In the genomic region with DNA sequence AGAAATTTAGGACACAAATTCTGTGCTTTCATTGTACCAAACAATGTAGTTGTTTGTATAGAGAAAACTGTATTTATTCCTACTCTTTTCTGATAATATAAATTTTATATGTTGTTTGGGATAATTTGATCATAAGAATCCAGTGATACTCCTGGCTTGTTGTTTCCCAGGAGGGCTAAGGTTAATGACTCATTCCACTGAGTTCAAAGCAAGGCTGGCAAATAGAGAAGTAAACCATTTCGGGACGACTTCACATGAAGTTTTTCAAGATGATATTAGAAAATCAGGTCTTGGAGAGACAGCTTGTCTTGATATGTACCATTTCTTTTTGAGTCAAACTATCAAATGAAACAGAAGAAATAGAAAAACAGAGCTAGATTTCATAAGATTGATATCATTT, we compare ENCODE assay signal across 16 cellular contexts.
DNase-seq lines count a peak whose midpoint lies in the region; ATAC-seq and TF ChIP-seq lines count a peak whose summit lies in the region.
"Had no signal": no experiment of that assay in that cellular context is flagged by ENCODE, and none has a peak within 500 bp of the region (broad histone marks: within the 10 kb centered on the region; RNA-seq: fewer than 3 reads in every experiment).

No MANE protein-coding gene starts in this region.

- H2AFZ ChIP-seq in OCI-LY3 (ENCODE audit: low read depth, low read length): no peak overlapping the region

- ATAC-seq in left lobe of liver: no peak

- no peaks in the 10 kb centered on the region for H3K36me3 ChIP-seq in OCI-LY3 (replicated peaks; ENCODE audit: low read depth, low read length)
- no peaks in the 10 kb centered on the region for H3K36me3 ChIP-seq in subcutaneous abdominal adipose tissue (ENCODE audit: control insufficient read depth in 5 of 5, insufficient read depth in 5 of 5, low read length in 5 of 5)

- H3K9me3 ChIP-seq in OCI-LY3 (ENCODE audit: insufficient read depth, low read length): no peaks in the 10 kb centered on the region
- no peaks in the 10 kb centered on the region for H3K9me3 ChIP-seq in subcutaneous abdominal adipose tissue (ENCODE audit: control insufficient read depth in 5 of 5, low read length in 5 of 5)
- H3K9me3 ChIP-seq: SK-N-SH had no signal

- H3K79me2 ChIP-seq in OCI-LY3 (ENCODE audit: low read length): no peaks in the 10 kb centered on the region

- H3K4me1 ChIP-seq in OCI-LY3 (ENCODE audit: low read length): peaks cover 42% of the 10 kb centered on the region
- no peaks in the 10 kb centered on the region for H3K4me1 ChIP-seq in subcutaneous abdominal adipose tissue (ENCODE audit: control insufficient read depth in 5 of 5, insufficient read depth in 5 of 5, low read length in 5 of 5)

- no peaks in the 10 kb centered on the region for H4K20me1 ChIP-seq in OCI-LY3 (ENCODE audit: insufficient read depth, low read length)

- H3K9ac ChIP-seq in OCI-LY3 (ENCODE audit: low read length): no peak overlapping the region
- H3K9ac ChIP-seq in subcutaneous abdominal adipose tissue (ENCODE audit: low read length in 5 of 5): no peak overlapping the region
- H3K9ac ChIP-seq: SK-N-SH had no signal

- TF ChIP-seq CTCF in OCI-LY3 (IDR thresholded peaks at IDR 0.05; ENCODE audit: low read depth, low read length): no peak
- no peak for TF ChIP-seq CTCF in fibroblast of mammary gland (conservative IDR thresholded peaks at IDR 0.05; ENCODE audit: control insufficient read depth, insufficient read depth, low read depth, low read length)

- H3K27ac ChIP-seq in OCI-LY3 (ENCODE audit: low read length) (no peak overlapping the region), subcutaneous abdominal adipose tissue (ENCODE audit: low read depth, low read length) (peak overlapping the region; percentile 3)

- H3K4me3 ChIP-seq in OCI-LY3 (ENCODE audit: low read length) (no peak overlapping the region), fibroblast of mammary gland (ENCODE audit: control insufficient read depth, low read depth, low read length) (no peak overlapping the region), subcutaneous abdominal adipose tissue (ENCODE audit: low read depth in 1 of 5, low read length in 5 of 5) (no peak overlapping the region)

- no peaks in the 10 kb centered on the region for H3K27me3 ChIP-seq in OCI-LY3 (ENCODE audit: low read depth, low read length)
- no peaks in the 10 kb centered on the region for H3K27me3 ChIP-seq in subcutaneous abdominal adipose tissue (ENCODE audit: control insufficient read depth in 5 of 5, insufficient read depth in 4 of 5, low read length in 5 of 5)

- peak overlapping the region; percentile 25 for H3K4me2 ChIP-seq in OCI-LY3 (ENCODE audit: low read length)
- H3K4me2 ChIP-seq: SK-N-SH had no signal

- DNase-seq in LHCN-M2 (ENCODE audit: low read depth): peak; percentile 5
- peak; percentile 65 for DNase-seq in fibroblast of mammary gland (ENCODE audit: low read depth)
- no peak for DNase-seq in left lobe of liver (ENCODE audit: low spot score)
- no peak for DNase-seq in NK-92 treated with Interleukin-12 subunit alpha and Interleukin-12 subunit beta, amount 100 ng/mL, for 24 hours (lab: John Stamatoyannopoulos, UW)
- no peak for DNase-seq in D341Med (ENCODE audit: low spot score)
- DNase-seq: C1 segment of cervical spinal cord, DMS79 treated with DMSO at 0.1 percent for 48 hours, NCI-H1092 treated with DMSO at 0.1 percent for 48 hours, NCI-H2029 treated with DMSO at 0.1 percent for 48 hours, NCI-H2171, NCI-H446, NCI-H526 treated with DMSO at 0.1 percent for 48 hours, RPMI8226 had no signal

Comparison
In these comparisons a context has a peak if more than half of its experiments do, and no peak if none do; other contexts are left out.
1. DNase-seq: peak in LHCN-M2 (single experiment) and fibroblast of mammary gland (single experiment); none in left lobe of liver (single experiment), NK-92 treated with Interleukin-12 subunit alpha and Interleukin-12 subunit beta, amount 100 ng/mL, for 24 hours (single experiment) and D341Med (single experiment).